ENCODE assay signal across 17 cellular contexts in the genomic region with DNA sequence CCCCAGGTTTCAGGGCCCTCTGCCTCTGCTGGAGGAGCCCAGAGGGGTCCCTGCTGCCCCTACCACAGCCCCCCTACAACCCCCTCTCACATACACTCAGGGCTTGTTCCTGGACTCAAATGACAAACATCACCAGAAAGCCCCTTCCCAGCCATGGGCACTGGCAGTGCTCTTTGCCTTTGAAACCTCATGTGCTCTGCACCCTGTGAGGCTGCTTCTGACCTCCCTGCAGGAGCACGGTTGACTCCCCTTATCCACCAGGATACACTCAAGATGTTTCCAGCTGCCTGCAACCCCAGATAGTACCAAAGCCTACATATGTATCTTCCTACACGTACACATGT. TPM values are rescaled to one million over a fixed set of nuclear protein-coding genes. Genes with fewer than 3 reads are reported as not detected.
"Had no signal": no experiment of that assay in that cellular context is flagged by ENCODE, and none has a peak within 500 bp of the region (broad histone marks: within the 10 kb centered on the region; RNA-seq: fewer than 3 reads in every experiment).

No MANE protein-coding gene starts in this region.

- H3K27ac ChIP-seq: lower lobe of right lung, psoas muscle, right lobe of liver, SJSA1, upper lobe of right lung had no signal

- H3K4me3 ChIP-seq: gastroesophageal sphincter, lower lobe of right lung, psoas muscle, right lobe of liver, SJSA1, upper lobe of right lung had no signal

- H3K36me3 ChIP-seq: gastroesophageal sphincter, lower lobe of right lung, right lobe of liver, SJSA1, upper lobe of right lung had no signal

- DNase-seq: activated CD4-positive, alpha-beta T cell treated with anti-CD3 and anti-CD28 coated beads for 1 hour; activated CD4-positive, alpha-beta T cell treated with anti-CD3 and anti-CD28 coated beads, Interleukin-2, amount 50 U/mL, for 48 hours; activated gamma-delta T cell; hippocampal formation; lower lobe of right lung; naive thymus-derived CD4-positive, alpha-beta T cell; occipital lobe; psoas muscle; upper lobe of right lung had no signal

- H3K27me3 ChIP-seq: gastroesophageal sphincter, right lobe of liver, SJSA1, upper lobe of right lung had no signal

- H3K36me3 Mint-ChIP-seq: naive thymus-derived CD4-positive, alpha-beta T cell; stimulated activated naive B cell treated with anti-CD40 and anti-IgM and Interleukin-4, amounts not matched to agents 10 μg/mL and 1 μg/mL and 100 μg/mL, for 72 hours had no signal

- H3K9me3 ChIP-seq: gastroesophageal sphincter, lower lobe of right lung, psoas muscle, right lobe of liver, SJSA1, upper lobe of right lung had no signal

- ATAC-seq: gastroesophageal sphincter; lower lobe of right lung; naive thymus-derived CD4-positive, alpha-beta T cell; psoas muscle; right lobe of liver; upper lobe of right lung had no signal

- H3K9me3 Mint-ChIP-seq: stimulated activated naive B cell treated with anti-CD40 and anti-IgM and Interleukin-4, amounts not matched to agents 10 μg/mL and 1 μg/mL and 100 μg/mL, for 72 hours had no signal

RNA-seq across cellular contexts. Expression of gene ADIRF, which starts 3.5 kb away (rescaled TPM):
- total RNA-seq: astrocyte, occipital lobe, SJSA1 had no signal

RNA-seq across cellular contexts. Expression of gene SNCG, which starts 6.4 kb away (rescaled TPM):
- polyA plus RNA-seq: naive thymus-derived CD4-positive, alpha-beta T cell had no signal

RNA-seq across cellular contexts. Expression of gene FAM25A, which starts 55.3 kb away (rescaled TPM):
- total RNA-seq: astrocyte; endothelial cell of umbilical vein; fibroblast of lung; gastroesophageal sphincter; lower lobe of right lung; naive thymus-derived CD4-positive, alpha-beta T cell; occipital lobe; psoas muscle; right lobe of liver; SJSA1; subcutaneous adipose tissue; upper lobe of right lung had no signal
- polyA plus RNA-seq: endothelial cell of umbilical vein; fibroblast of lung; naive thymus-derived CD4-positive, alpha-beta T cell had no signal
